In the genomic region with DNA sequence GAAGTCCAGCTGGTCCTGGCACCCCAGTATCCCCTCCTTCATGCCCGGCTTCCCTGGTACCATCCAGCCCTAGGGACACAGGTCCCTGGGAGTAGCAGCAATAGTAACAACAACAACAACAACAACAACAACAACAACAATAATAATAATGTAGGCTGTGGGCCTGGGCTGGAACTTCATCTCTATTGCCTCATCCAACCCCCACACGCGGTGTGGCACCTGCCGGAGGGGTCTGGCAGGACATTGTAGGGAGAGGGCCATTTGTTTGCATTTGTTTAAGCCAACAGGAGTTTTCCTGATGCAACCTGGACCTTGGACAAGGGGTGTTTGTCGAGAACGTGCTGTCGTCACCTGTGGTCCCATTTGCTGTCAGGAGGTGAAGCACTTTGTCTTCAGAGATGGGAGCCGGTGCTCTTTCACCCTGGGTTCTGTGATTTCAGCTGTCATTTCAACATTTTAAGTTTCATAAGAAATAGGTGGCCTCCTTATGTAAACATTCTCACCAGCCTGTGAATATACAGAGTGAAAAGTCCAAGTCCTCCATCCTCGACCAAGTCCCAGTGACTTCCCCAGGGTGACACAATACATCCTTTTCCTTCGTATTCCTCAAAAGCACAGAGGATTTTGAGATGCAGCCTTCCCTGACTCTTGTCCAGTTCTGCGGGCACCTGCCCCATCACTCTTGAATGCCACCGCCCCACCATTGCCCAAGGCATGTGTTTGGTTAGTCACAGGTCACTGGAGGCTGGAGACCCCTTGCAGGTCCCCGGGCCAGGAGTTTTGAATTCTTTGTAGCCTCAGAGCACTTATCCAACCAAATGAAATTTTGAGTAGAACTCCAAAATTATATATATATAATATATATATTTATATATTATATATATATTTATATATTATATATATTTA, we compare ENCODE assay signal across 1 cellular context.
TF ChIP-seq lines count a peak whose summit lies in the region.

No MANE protein-coding gene starts in this region.

TF ChIP-seq in HepG2, 621 proteins besides CTCF, POLR2A, EP300 and RAD21 (continued from another document and continues in another):
- TF ChIP-seq, protein P1, sequence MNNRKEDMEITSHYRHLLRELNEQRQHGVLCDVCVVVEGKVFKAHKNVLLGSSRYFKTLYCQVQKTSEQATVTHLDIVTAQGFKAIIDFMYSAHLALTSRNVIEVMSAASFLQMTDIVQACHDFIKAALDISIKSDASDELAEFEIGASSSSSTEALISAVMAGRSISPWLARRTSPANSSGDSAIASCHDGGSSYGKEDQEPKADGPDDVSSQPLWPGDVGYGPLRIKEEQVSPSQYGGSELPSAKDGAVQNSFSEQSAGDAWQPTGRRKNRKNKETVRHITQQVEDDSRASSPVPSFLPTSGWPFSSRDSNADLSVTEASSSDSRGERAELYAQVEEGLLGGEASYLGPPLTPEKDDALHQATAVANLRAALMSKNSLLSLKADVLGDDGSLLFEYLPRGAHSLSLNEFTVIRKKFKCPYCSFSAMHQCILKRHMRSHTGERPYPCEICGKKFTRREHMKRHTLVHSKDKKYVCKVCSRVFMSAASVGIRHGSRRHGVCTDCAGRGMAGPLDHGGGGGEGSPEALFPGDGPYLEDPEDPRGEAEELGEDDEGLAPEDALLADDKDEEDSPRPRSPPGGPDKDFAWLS (CRISPR knock-in tag; IDR thresholded peaks at IDR 0.05; ENCODE audit: borderline replicate concordance), result no peak
- TF ChIP-seq E2F1 (CRISPR knock-in tag; IDR thresholded peaks at IDR 0.05) (no peak), ZNF609 (CRISPR knock-in tag; IDR thresholded peaks at IDR 0.05; ENCODE audit: borderline replicate concordance) (peak; percentile 93), ZNF180 (CRISPR knock-in tag; IDR thresholded peaks at IDR 0.05; ENCODE audit: borderline replicate concordance, low read depth) (no peak), TBX3 (IDR thresholded peaks at IDR 0.05; ENCODE audit: borderline replicate concordance) (peak; percentile 91), SKI (IDR thresholded peaks at IDR 0.05; ENCODE audit: partially characterized antibody) (peak; percentile 82), ZSCAN20 (CRISPR knock-in tag; IDR thresholded peaks at IDR 0.05; ENCODE audit: borderline replicate concordance) (0 out of 2 replicates have a peak, but pooled peaks have one; percentile 32), ELF3 (CRISPR knock-in tag; IDR thresholded peaks at IDR 0.05) (peak; percentile 77), ATF7-NPFF (CRISPR knock-in tag; IDR thresholded peaks at IDR 0.05; ENCODE audit: low read depth) (no peak), TP53 (CRISPR knock-in tag; conservative IDR thresholded peaks at IDR 0.05) (0 out of 2 replicates have a peak, but pooled peaks have one; percentile 41), ZNF75D (CRISPR knock-in tag; IDR thresholded peaks at IDR 0.05; ENCODE audit: borderline replicate concordance) (no peak), KLF12 (CRISPR knock-in tag; IDR thresholded peaks at IDR 0.05; ENCODE audit: borderline replicate concordance) (0 out of 2 replicates have a peak, but pooled peaks have one; percentile 36), ZNF383 (CRISPR knock-in tag; IDR thresholded peaks at IDR 0.05; ENCODE audit: borderline replicate concordance) (no peak), FOXP1 (IDR thresholded peaks at IDR 0.05) (peak; percentile 100), FOXP1 (CRISPR knock-in tag; IDR thresholded peaks at IDR 0.05) (peak; percentile 96), ZNF10 (CRISPR knock-in tag; IDR thresholded peaks at IDR 0.05; ENCODE audit: borderline replicate concordance, low read depth) (no peak), ZKSCAN8 (CRISPR knock-in tag; IDR thresholded peaks at IDR 0.05; ENCODE audit: borderline replicate concordance) (peak; percentile 83; the same call in 1 of the 2 replicates), MED13 (CRISPR knock-in tag; IDR thresholded peaks at IDR 0.05) (peak; percentile 61; the same call in 1 of the 2 replicates), MTA1 (CRISPR knock-in tag; IDR thresholded peaks at IDR 0.05; ENCODE audit: borderline replicate concordance) (peak; percentile 97), ZNF274 (CRISPR knock-in tag; IDR thresholded peaks at IDR 0.05) (no peak), MLXIP (CRISPR knock-in tag; IDR thresholded peaks at IDR 0.05; ENCODE audit: borderline replicate concordance) (peak; percentile 44; the same call in 1 of the 2 replicates), UBTF (CRISPR knock-in tag; IDR thresholded peaks at IDR 0.05) (peak; percentile 34; the same call in 1 of the 2 replicates), REXO4 (CRISPR knock-in tag; IDR thresholded peaks at IDR 0.05; ENCODE audit: borderline replicate concordance) (no peak), ZNF747 (CRISPR knock-in tag; IDR thresholded peaks at IDR 0.05; ENCODE audit: borderline replicate concordance) (peak; percentile 54; the same call in 1 of the 2 replicates), BORCS8-MEF2B (CRISPR knock-in tag; IDR thresholded peaks at IDR 0.05) (peak; percentile 89), KAT2B (IDR thresholded peaks at IDR 0.05; ENCODE audit: borderline replicate concordance, low read depth, low read length) (no peak), RARA (CRISPR knock-in tag; IDR thresholded peaks at IDR 0.05) (peak; percentile 93), ZNF709 (CRISPR knock-in tag; IDR thresholded peaks at IDR 0.05) (no peak)
- TF ChIP-seq, protein P2, sequence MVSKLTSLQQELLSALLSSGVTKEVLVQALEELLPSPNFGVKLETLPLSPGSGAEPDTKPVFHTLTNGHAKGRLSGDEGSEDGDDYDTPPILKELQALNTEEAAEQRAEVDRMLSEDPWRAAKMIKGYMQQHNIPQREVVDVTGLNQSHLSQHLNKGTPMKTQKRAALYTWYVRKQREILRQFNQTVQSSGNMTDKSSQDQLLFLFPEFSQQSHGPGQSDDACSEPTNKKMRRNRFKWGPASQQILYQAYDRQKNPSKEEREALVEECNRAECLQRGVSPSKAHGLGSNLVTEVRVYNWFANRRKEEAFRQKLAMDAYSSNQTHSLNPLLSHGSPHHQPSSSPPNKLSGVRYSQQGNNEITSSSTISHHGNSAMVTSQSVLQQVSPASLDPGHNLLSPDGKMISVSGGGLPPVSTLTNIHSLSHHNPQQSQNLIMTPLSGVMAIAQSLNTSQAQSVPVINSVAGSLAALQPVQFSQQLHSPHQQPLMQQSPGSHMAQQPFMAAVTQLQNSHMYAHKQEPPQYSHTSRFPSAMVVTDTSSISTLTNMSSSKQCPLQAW (CRISPR knock-in tag; IDR thresholded peaks at IDR 0.05), result peak; percentile 89; the same call in 1 of the 2 replicates
- TF ChIP-seq, protein P3, sequence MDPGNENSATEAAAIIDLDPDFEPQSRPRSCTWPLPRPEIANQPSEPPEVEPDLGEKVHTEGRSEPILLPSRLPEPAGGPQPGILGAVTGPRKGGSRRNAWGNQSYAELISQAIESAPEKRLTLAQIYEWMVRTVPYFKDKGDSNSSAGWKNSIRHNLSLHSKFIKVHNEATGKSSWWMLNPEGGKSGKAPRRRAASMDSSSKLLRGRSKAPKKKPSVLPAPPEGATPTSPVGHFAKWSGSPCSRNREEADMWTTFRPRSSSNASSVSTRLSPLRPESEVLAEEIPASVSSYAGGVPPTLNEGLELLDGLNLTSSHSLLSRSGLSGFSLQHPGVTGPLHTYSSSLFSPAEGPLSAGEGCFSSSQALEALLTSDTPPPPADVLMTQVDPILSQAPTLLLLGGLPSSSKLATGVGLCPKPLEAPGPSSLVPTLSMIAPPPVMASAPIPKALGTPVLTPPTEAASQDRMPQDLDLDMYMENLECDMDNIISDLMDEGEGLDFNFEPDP (CRISPR knock-in tag; conservative IDR thresholded peaks at IDR 0.05), result no peak
- TF ChIP-seq, protein P4, sequence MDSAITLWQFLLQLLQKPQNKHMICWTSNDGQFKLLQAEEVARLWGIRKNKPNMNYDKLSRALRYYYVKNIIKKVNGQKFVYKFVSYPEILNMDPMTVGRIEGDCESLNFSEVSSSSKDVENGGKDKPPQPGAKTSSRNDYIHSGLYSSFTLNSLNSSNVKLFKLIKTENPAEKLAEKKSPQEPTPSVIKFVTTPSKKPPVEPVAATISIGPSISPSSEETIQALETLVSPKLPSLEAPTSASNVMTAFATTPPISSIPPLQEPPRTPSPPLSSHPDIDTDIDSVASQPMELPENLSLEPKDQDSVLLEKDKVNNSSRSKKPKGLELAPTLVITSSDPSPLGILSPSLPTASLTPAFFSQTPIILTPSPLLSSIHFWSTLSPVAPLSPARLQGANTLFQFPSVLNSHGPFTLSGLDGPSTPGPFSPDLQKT (CRISPR knock-in tag; IDR thresholded peaks at IDR 0.05; ENCODE audit: borderline replicate concordance), result no peak
- TF ChIP-seq, protein P5, sequence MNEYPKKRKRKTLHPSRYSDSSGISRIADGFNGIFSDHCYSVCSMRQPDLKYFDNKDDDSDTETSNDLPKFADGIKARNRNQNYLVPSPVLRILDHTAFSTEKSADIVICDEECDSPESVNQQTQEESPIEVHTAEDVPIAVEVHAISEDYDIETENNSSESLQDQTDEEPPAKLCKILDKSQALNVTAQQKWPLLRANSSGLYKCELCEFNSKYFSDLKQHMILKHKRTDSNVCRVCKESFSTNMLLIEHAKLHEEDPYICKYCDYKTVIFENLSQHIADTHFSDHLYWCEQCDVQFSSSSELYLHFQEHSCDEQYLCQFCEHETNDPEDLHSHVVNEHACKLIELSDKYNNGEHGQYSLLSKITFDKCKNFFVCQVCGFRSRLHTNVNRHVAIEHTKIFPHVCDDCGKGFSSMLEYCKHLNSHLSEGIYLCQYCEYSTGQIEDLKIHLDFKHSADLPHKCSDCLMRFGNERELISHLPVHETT (CRISPR knock-in tag; conservative IDR thresholded peaks at IDR 0.05), result no peak
